In the genomic region with DNA sequence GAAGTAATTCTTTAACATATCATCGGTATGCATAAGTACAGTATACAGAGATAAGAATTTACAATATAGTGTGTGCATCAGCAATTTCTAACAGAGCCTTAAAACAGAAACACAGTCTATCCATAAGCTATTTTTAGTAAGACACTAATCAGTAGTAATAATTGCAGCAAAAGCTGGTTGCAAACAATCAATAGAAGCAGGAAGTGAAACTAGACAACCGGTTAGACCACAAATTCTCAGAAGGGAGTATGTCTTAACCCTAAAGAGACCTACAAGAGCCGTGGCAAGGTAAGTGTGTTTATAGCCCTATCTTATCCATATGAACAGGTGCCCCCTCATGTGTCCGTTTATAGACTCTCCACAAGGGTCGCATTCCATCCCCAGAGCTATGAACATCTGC, we compare ENCODE assay signal across 4 cellular contexts. TPM values are rescaled to one million over a fixed set of nuclear protein-coding genes. Genes with fewer than 3 reads are reported as not detected.
"Had no signal": no experiment of that assay in that cellular context is flagged by ENCODE, and none has a peak within 500 bp of the region (broad histone marks: within the 10 kb centered on the region; RNA-seq: fewer than 3 reads in every experiment).

No MANE protein-coding gene starts in this region.

RNA-seq across cellular contexts. Expression of gene ANO3, which starts 15.6 kb away (rescaled TPM):
- total RNA-seq: activated CD8-positive, alpha-beta T cell treated with anti-CD3 and anti-CD28 coated beads, Interleukin-2, amount 10 ng/mL, durations not matched to agents 7 days and 5 days; activated naive CD8-positive, alpha-beta T cell treated with anti-CD3 and anti-CD28 coated beads, Interleukin-2, amount 10 ng/mL, durations not matched to agents 7 days and 5 days; cardiac septum; T-helper 1 cell treated with Interleukin-12 subunit alpha and Interleukin-12 subunit beta and Interleukin-4 antibody, amounts not matched to agents 30 ng/mL and 1 ng/mL, for 36 hours had no signal
